ENCODE assay signal across 35 cellular contexts in the genomic region with DNA sequence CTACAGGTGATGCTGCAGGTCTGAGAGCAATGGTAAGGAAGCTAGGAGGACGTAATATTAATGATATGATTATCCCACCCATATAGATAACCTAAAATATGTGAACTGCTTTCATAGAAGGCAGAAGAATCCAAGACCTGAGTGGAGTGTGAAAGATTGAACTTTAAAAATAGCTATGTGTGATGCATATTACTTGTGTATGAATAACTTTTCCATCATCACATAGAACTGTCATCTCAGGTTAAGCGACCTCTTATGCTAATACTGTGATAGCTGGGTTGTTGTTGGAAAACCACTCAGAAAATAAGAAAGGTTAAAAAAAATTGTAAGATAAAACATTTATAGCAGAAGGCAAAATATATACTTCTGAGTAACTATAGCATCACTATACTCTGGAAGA.
DNase-seq lines count a peak whose midpoint lies in the region; ATAC-seq, FAIRE-seq and TF ChIP-seq lines count a peak whose summit lies in the region.
"Had no signal": no experiment of that assay in that cellular context is flagged by ENCODE, and none has a peak within 500 bp of the region (broad histone marks: within the 10 kb centered on the region; RNA-seq: fewer than 3 reads in every experiment).

No MANE protein-coding gene starts in this region.

- H2AFZ ChIP-seq in astrocyte (ENCODE audit: low read depth, low read length) = no peak overlapping the region

- no peaks in the 10 kb centered on the region for H3K79me2 ChIP-seq in astrocyte (ENCODE audit: insufficient read depth, low read length)

- H3K27me3 ChIP-seq in right atrium auricular region (no peaks in the 10 kb centered on the region), astrocyte (ENCODE audit: insufficient read depth, low read length) (no peaks in the 10 kb centered on the region)
- H3K27me3 ChIP-seq: BE2C; BLaER1; BLaER1 treated with 17β-estradiol and CSF1 and Interleukin-3, amounts not matched to agents 10 nM and 100 nM had no signal

- peak; percentile 13 for FAIRE-seq in astrocyte (lab: Jason Lieb, UNC)
- FAIRE-seq: A204.1, A549, D721Med had no signal

- H3K27ac ChIP-seq in right atrium auricular region (no peak overlapping the region), astrocyte (ENCODE audit: low read depth, low read length) (no peak overlapping the region)
- H3K27ac ChIP-seq: 22Rv1; A549; BLaER1; BLaER1 treated with 17β-estradiol and CSF1 and Interleukin-3, amounts not matched to agents 10 nM and 100 nM; C4-2B had no signal

- no peaks in the 10 kb centered on the region for H3K9me3 Mint-ChIP-seq in astrocyte (ENCODE audit: unreplicated experiment)
- H3K9me3 Mint-ChIP-seq: CD8-positive, alpha-beta memory T cell had no signal

- H3K36me3 ChIP-seq in right atrium auricular region (no peaks in the 10 kb centered on the region), astrocyte (ENCODE audit: insufficient read depth, low read length) (no peaks in the 10 kb centered on the region)
- H3K36me3 ChIP-seq: BE2C; BLaER1; BLaER1 treated with 17β-estradiol and CSF1 and Interleukin-3, amounts not matched to agents 10 nM and 100 nM had no signal

- peak; percentile 29 for ATAC-seq in Right ventricle myocardium superior (ENCODE audit: poor library complexity)
- ATAC-seq in left cardiac atrium = no peak
- ATAC-seq in left ventricle myocardium superior = peak; percentile 52
- ATAC-seq in GM21528 (IDR thresholded peaks at IDR 0.05; ENCODE audit: low FRiP score, unreplicated experiment) = no peak
- ATAC-seq: A549; CD8-positive, alpha-beta T cell had no signal

- H3K27me3 Mint-ChIP-seq in astrocyte (ENCODE audit: low read depth, unreplicated experiment) = no peaks in the 10 kb centered on the region
- H3K27me3 Mint-ChIP-seq: CD4-positive, alpha-beta T cell; CD8-positive, alpha-beta memory T cell had no signal

- H3K9ac ChIP-seq in astrocyte (ENCODE audit: low read length) = no peak overlapping the region
- H3K9ac ChIP-seq: BLaER1; BLaER1 treated with 17β-estradiol and CSF1 and Interleukin-3, amounts not matched to agents 10 nM and 100 nM had no signal

- no peak overlapping the region for H3K27ac Mint-ChIP-seq in astrocyte (ENCODE audit: unreplicated experiment)
- H3K27ac Mint-ChIP-seq: B cell; CD14-positive monocyte; CD4-positive, alpha-beta memory T cell; CD4-positive, alpha-beta T cell; CD4-positive, CD25-positive, alpha-beta regulatory T cell; CD8-positive, alpha-beta memory T cell; CD8-positive, alpha-beta T cell had no signal

- intact Hi-C loops in Right ventricle myocardium superior (cut with DNase I) (no loop called here), left cardiac atrium (cut with DNase I) (no loop called here), left ventricle myocardium superior (cut with micrococcal nuclease) (no loop called here)

- no peaks in the 10 kb centered on the region for H3K4me1 Mint-ChIP-seq in astrocyte (ENCODE audit: low read depth, unreplicated experiment)
- H3K4me1 Mint-ChIP-seq: B cell; CD14-positive monocyte; CD4-positive, alpha-beta memory T cell; CD4-positive, CD25-positive, alpha-beta regulatory T cell; CD8-positive, alpha-beta memory T cell had no signal

- no peaks in the 10 kb centered on the region for H4K20me1 ChIP-seq in astrocyte (ENCODE audit: insufficient read depth, low read length)
- H4K20me1 ChIP-seq: BLaER1; BLaER1 treated with 17β-estradiol and CSF1 and Interleukin-3, amounts not matched to agents 10 nM and 100 nM had no signal

- TF ChIP-seq CTCF in right atrium auricular region (IDR thresholded peaks at IDR 0.05) = no peak
- TF ChIP-seq CTCF in astrocyte (IDR thresholded peaks at IDR 0.05; ENCODE audit: insufficient read depth, low read depth, low read length) = no peak

- no peak overlapping the region for H3K4me2 ChIP-seq in astrocyte (ENCODE audit: low read length)
- H3K4me2 ChIP-seq: A549; BLaER1; BLaER1 treated with 17β-estradiol and CSF1 and Interleukin-3, amounts not matched to agents 10 nM and 100 nM had no signal

- no peaks in the 10 kb centered on the region for H3K9me3 ChIP-seq in right atrium auricular region
- no peaks in the 10 kb centered on the region for H3K9me3 ChIP-seq in astrocyte (ENCODE audit: insufficient read depth, low read depth, low read length)
- H3K9me3 ChIP-seq: A549, BE2C, BLaER1, Caco-2 had no signal

- DNase-seq in Right ventricle myocardium superior (no peak), left cardiac atrium (no peak), left ventricle myocardium superior (no peak), right atrium auricular region (ENCODE audit: low spot score) (no peak), astrocyte (ENCODE audit: low read depth) (no peak)
- DNase-seq: 8988T; ACHN; AML-193; BE2C; C1 segment of cervical spinal cord; Caco-2; Calu3; CD4-positive, alpha-beta memory T cell; CD4-positive, alpha-beta T cell; CD4-positive, CD25-positive, alpha-beta regulatory T cell; CD8-positive, alpha-beta memory T cell; CD8-positive, alpha-beta T cell; COR-L47; DMS 273 treated with DMSO at 0.1 percent for 48 hours; DMS153; DMS53; DMS79; DMS79 treated with DMSO at 0.1 percent for 48 hours; DND-41; EL had no signal

- no peak overlapping the region for H3K4me3 Mint-ChIP-seq in astrocyte (ENCODE audit: unreplicated experiment)
- H3K4me3 Mint-ChIP-seq: B cell; CD14-positive monocyte; CD4-positive, alpha-beta memory T cell; CD4-positive, alpha-beta T cell; CD4-positive, CD25-positive, alpha-beta regulatory T cell; CD8-positive, alpha-beta memory T cell; CD8-positive, alpha-beta T cell had no signal

- H3K4me1 ChIP-seq in right atrium auricular region = no peaks in the 10 kb centered on the region
- H3K4me1 ChIP-seq in astrocyte (ENCODE audit: insufficient read depth, low read length) = no peaks in the 10 kb centered on the region
- H3K4me1 ChIP-seq: A549, BE2C, BLaER1, Caco-2 had no signal

- H3K4me3 ChIP-seq in right atrium auricular region (no peak overlapping the region), astrocyte (ENCODE audit: insufficient read depth, low read depth, low read length) (no peak overlapping the region)
- H3K4me3 ChIP-seq: A549; BLaER1; BLaER1 treated with 17β-estradiol and CSF1 and Interleukin-3, amounts not matched to agents 10 nM and 100 nM had no signal

- H3K36me3 Mint-ChIP-seq in astrocyte (ENCODE audit: low read depth, unreplicated experiment) = no peaks in the 10 kb centered on the region
- H3K36me3 Mint-ChIP-seq: CD14-positive monocyte; CD4-positive, alpha-beta memory T cell; CD4-positive, CD25-positive, alpha-beta regulatory T cell; CD8-positive, alpha-beta T cell had no signal

Comparison
In these comparisons a context has a peak if more than half of its experiments do, and no peak if none do; other contexts are left out.
1. ATAC-seq: peak in Right ventricle myocardium superior (single experiment) and left ventricle myocardium superior (single experiment); none in left cardiac atrium (0 of 2) and GM21528 (single experiment).